ENCODE assay signal across 30 cellular contexts in genomic region chr11:117548876-117549275, GRCh38.
"Had no signal": no experiment of that assay in that cellular context is flagged by ENCODE, and none has a peak within 500 bp of the region (broad histone marks: within the 10 kb centered on the region; RNA-seq: fewer than 3 reads in every experiment).

No MANE protein-coding gene starts in this region.

- H3K36me3 ChIP-seq: adrenal gland, breast epithelium, cardiac muscle cell, colonic mucosa, esophagus squamous epithelium, gastroesophageal sphincter had no signal

- H3K9me3 ChIP-seq: adrenal gland, colonic mucosa, esophagus squamous epithelium, gastroesophageal sphincter had no signal

- FAIRE-seq: endometrium, endothelial cell of umbilical vein had no signal

- H3K4me3 ChIP-seq: adrenal gland, body of pancreas, breast epithelium, cardiac muscle cell, colonic mucosa, esophagus squamous epithelium, gastroesophageal sphincter had no signal

- DNase-seq: activated CD4-positive, alpha-beta memory T cell treated with anti-CD3 and anti-CD28 coated beads for 36 hours; activated CD4-positive, alpha-beta T cell treated with anti-CD3 and anti-CD28 coated beads for 36 hours; activated CD4-positive, alpha-beta T cell treated with anti-CD3 and anti-CD28 coated beads, Interleukin-2, amount 10 ng/mL, durations not matched to agents 24 days and 14 days; activated CD4-positive, CD25-positive, alpha-beta regulatory T cell; activated CD4-positive, CD25-positive, alpha-beta regulatory T cell treated with anti-CD3 and anti-CD28 coated beads, Interleukin-2, amount 50 U/mL, for 72 hours; activated CD8-positive, alpha-beta memory T cell treated with anti-CD3 and anti-CD28 coated beads, Interleukin-2, amount 10 ng/mL, durations not matched to agents 7 days and 5 days; activated CD8-positive, alpha-beta memory T cell treated with anti-CD3 and anti-CD28 coated beads, Interleukin-2, amount 50 U/mL, for 4 hours; activated CD8-positive, alpha-beta T cell treated with anti-CD3 and anti-CD28 coated beads, Interleukin-2, amount 10 ng/mL, durations not matched to agents 7 days and 5 days; activated effector memory CD4-positive, alpha-beta T cell treated with anti-CD3 and anti-CD28 coated beads, Interleukin-2, amount 50 U/mL, for 16 hours; activated naive CD4-positive, alpha-beta T cell treated with anti-CD3 and anti-CD28 coated beads for 36 hours; activated naive CD8-positive, alpha-beta T cell treated with anti-CD3 and anti-CD28 coated beads for 36 hours; activated naive CD8-positive, alpha-beta T cell treated with anti-CD3 and anti-CD28 coated beads, Interleukin-2, amount 50 U/mL, for 24 hours; activated T-cell treated with anti-CD3 and anti-CD28 coated beads, Interleukin-2, amount 50 U/mL, for 1 hour; activated T-cell treated with anti-CD3 and anti-CD28 coated beads, Interleukin-2, amount 50 U/mL, for 48 hours; adrenal gland; amygdala; body of pancreas; central memory CD4-positive, alpha-beta T cell; cerebellar nuclear complex; colonic mucosa; effector CD8-positive, alpha-beta T cell; esophagus squamous epithelium; foreskin melanocyte; T-helper 2 cell had no signal

- H3K27ac ChIP-seq: adrenal gland, body of pancreas, breast epithelium, cardiac muscle cell, colonic mucosa, epithelial cell of prostate, esophagus squamous epithelium, gastroesophageal sphincter had no signal

- ATAC-seq: activated CD4-positive, alpha-beta T cell treated with anti-CD3 and anti-CD28 coated beads for 36 hours; activated CD8-positive, alpha-beta memory T cell treated with anti-CD3 and anti-CD28 coated beads, Interleukin-2, amount 10 ng/mL, durations not matched to agents 7 days and 5 days; activated CD8-positive, alpha-beta T cell treated with anti-CD3 and anti-CD28 coated beads, Interleukin-2, amount 10 ng/mL, durations not matched to agents 7 days and 5 days; activated naive CD8-positive, alpha-beta T cell treated with anti-CD3 and anti-CD28 coated beads, Interleukin-2, amount 50 U/mL, for 24 hours; body of pancreas; gastroesophageal sphincter had no signal

- H3K27me3 ChIP-seq: adrenal gland, body of pancreas, breast epithelium, colonic mucosa had no signal

- H3K4me1 ChIP-seq: adrenal gland, body of pancreas, breast epithelium, esophagus squamous epithelium, gastroesophageal sphincter had no signal
